Comparison of ENCODE assay signal across 14 cellular contexts in the genomic region with DNA sequence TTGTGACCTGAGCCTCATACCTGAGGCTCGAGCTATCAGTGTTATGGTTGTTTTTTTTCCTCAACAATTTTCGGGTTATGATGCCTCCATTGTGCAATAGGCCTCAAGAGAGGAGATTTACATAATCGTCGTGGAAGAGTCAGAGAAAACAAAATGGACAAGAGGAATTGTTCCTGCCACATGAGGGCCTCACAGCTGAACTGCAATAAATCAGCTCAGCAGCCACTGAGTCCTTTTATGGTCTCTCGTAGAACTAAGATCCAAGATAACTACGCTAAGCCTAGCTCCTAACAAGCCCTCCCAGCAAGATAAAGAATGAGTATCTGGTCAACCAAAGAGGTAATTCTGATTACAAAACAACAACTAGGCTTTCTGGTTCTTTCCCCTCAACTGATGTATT.
DNase-seq lines count a peak whose midpoint lies in the region; ATAC-seq and TF ChIP-seq lines count a peak whose summit lies in the region.
"Had no signal": no experiment of that assay in that cellular context is flagged by ENCODE, and none has a peak within 500 bp of the region (broad histone marks: within the 10 kb centered on the region; RNA-seq: fewer than 3 reads in every experiment).

No MANE protein-coding gene starts in this region.

- TF ChIP-seq CTCF in HCT116 (IDR thresholded peaks at IDR 0.05 in 2 of 3, conservative IDR thresholded peaks at IDR 0.05 in 1 of 3; ENCODE audit: borderline replicate concordance in 1 of 3, insufficient read depth in 1 of 3, low read depth in 2 of 3, low read length in 2 of 3) (peak in 1 of 3 experiments; percentile 28; a peak in 1 of 6 replicates), retinal pigment epithelial cell (conservative IDR thresholded peaks at IDR 0.05; ENCODE audit: low read depth, low read length) (peak; percentile 6)

- no peak overlapping the region for H3K4me3 Mint-ChIP-seq in activated naive CD4-positive, alpha-beta T cell treated with anti-CD3 and anti-CD28 coated beads for 36 hours
- no peak overlapping the region for H3K4me3 Mint-ChIP-seq in activated T-helper 17 cell treated with anti-CD3 and anti-CD28 coated beads, Interleukin-2, amount 50 U/mL, for 72 hours
- H3K4me3 Mint-ChIP-seq: CD4-positive, alpha-beta T cell; effector memory CD8-positive, alpha-beta T cell; natural killer cell; stimulated activated memory B cell treated with anti-CD40 and anti-IgM and Interleukin-4, amounts not matched to agents 10 μg/mL and 1 μg/mL and 100 μg/mL, for 72 hours had no signal

- RAD21 ChIA-PET in HCT116 (lab: Charles Lee; ENCODE audit: low non-redundant PET in 1 of 2, low total read pairs in 2 of 2, uncharacterized antibody in 2 of 2, unreplicated experiment in 2 of 2) = no interaction called here

- H3K36me3 ChIP-seq in HCT116 (ENCODE audit: control insufficient read depth in 1 of 2, insufficient read depth in 2 of 2, low read length in 2 of 2) (no peaks in the 10 kb centered on the region), Karpas-422 (ENCODE audit: insufficient read depth, low read length) (no peaks in the 10 kb centered on the region)

- intact Hi-C loops in HCT116 (cut with micrococcal nuclease) = no loop called here
- intact Hi-C loops in activated naive CD4-positive, alpha-beta T cell treated with anti-CD3 and anti-CD28 coated beads for 36 hours (cut with micrococcal nuclease) = no loop called here

- H3K79me2 ChIP-seq in HCT116 (ENCODE audit: insufficient read depth, low read length) = no peaks in the 10 kb centered on the region
- H3K79me2 ChIP-seq in Karpas-422 (ENCODE audit: low read length) = no peaks in the 10 kb centered on the region

- no peaks in the 10 kb centered on the region for H3K9me3 Mint-ChIP-seq in activated naive CD4-positive, alpha-beta T cell treated with anti-CD3 and anti-CD28 coated beads for 36 hours
- no peaks in the 10 kb centered on the region for H3K9me3 Mint-ChIP-seq in activated T-helper 17 cell treated with anti-CD3 and anti-CD28 coated beads, Interleukin-2, amount 50 U/mL, for 72 hours
- H3K9me3 Mint-ChIP-seq: CD4-positive, alpha-beta T cell; effector memory CD8-positive, alpha-beta T cell; natural killer cell; stimulated activated memory B cell treated with anti-CD40 and anti-IgM and Interleukin-4, amounts not matched to agents 10 μg/mL and 1 μg/mL and 100 μg/mL, for 72 hours had no signal

- H3K4me2 ChIP-seq in HCT116 (ENCODE audit: low read length) = no peak overlapping the region
- no peak overlapping the region for H3K4me2 ChIP-seq in Karpas-422 (ENCODE audit: low read depth, low read length, poor library complexity, severe bottlenecking)

- H3K9me2 ChIP-seq in HCT116 (ENCODE audit: insufficient read depth) = no peaks in the 10 kb centered on the region
- H3K9me2 ChIP-seq in Karpas-422 (replicated peaks; ENCODE audit: insufficient read depth, low read length) = no peaks in the 10 kb centered on the region

- peaks cover 5% of the 10 kb centered on the region; the same call in 1 of the 2 replicates for H3K27me3 ChIP-seq in HCT116 (ENCODE audit: insufficient read depth, low read length)
- H3K27me3 ChIP-seq in Karpas-422 (ENCODE audit: low read length) = no peaks in the 10 kb centered on the region

- H3K27ac ChIP-seq in HCT116 (ENCODE audit: low read depth, low read length) (no peak overlapping the region), Karpas-422 (ENCODE audit: low read length) (no peak overlapping the region)

- H3K4me3 ChIP-seq in HCT116 (replicated peaks in 1 of 2; ENCODE audit: low read depth in 1 of 2, low read length in 2 of 2) = no peak overlapping the region
- no peak overlapping the region for H3K4me3 ChIP-seq in retinal pigment epithelial cell (ENCODE audit: low read length)
- H3K4me3 ChIP-seq in Karpas-422 (ENCODE audit: low read length) = no peak overlapping the region

- H3K9me3 ChIP-seq in HCT116 (ENCODE audit: control insufficient read depth in 1 of 2, insufficient read depth in 1 of 2, low read depth in 1 of 2, low read length in 2 of 2) (no peaks in the 10 kb centered on the region), Karpas-422 (ENCODE audit: low read length) (no peaks in the 10 kb centered on the region)

- H3K27me3 Mint-ChIP-seq in activated naive CD4-positive, alpha-beta T cell treated with anti-CD3 and anti-CD28 coated beads for 36 hours (ENCODE audit: low read depth) = peaks cover 2% of the 10 kb centered on the region
- H3K27me3 Mint-ChIP-seq in activated T-helper 17 cell treated with anti-CD3 and anti-CD28 coated beads, Interleukin-2, amount 50 U/mL, for 72 hours = no peaks in the 10 kb centered on the region
- H3K27me3 Mint-ChIP-seq: CD4-positive, alpha-beta T cell; effector memory CD8-positive, alpha-beta T cell; stimulated activated memory B cell treated with anti-CD40 and anti-IgM and Interleukin-4, amounts not matched to agents 10 μg/mL and 1 μg/mL and 100 μg/mL, for 72 hours had no signal

- H3K36me3 Mint-ChIP-seq in activated naive CD4-positive, alpha-beta T cell treated with anti-CD3 and anti-CD28 coated beads for 36 hours (ENCODE audit: low read depth) = no peaks in the 10 kb centered on the region
- no peaks in the 10 kb centered on the region for H3K36me3 Mint-ChIP-seq in activated T-helper 17 cell treated with anti-CD3 and anti-CD28 coated beads, Interleukin-2, amount 50 U/mL, for 72 hours (ENCODE audit: low read depth)
- H3K36me3 Mint-ChIP-seq: natural killer cell; stimulated activated memory B cell treated with anti-CD40 and anti-IgM and Interleukin-4, amounts not matched to agents 10 μg/mL and 1 μg/mL and 100 μg/mL, for 72 hours had no signal

- POLR2A ChIA-PET in HCT116 (lab: Charles Lee) = interaction anchor here (0.6 kb wide), 1 partner anchor 258 kb away, joined by 4 read pairs; no protein-coding TSS in a partner anchor

- no peaks in the 10 kb centered on the region for H3K4me1 Mint-ChIP-seq in activated naive CD4-positive, alpha-beta T cell treated with anti-CD3 and anti-CD28 coated beads for 36 hours (ENCODE audit: low read depth)
- H3K4me1 Mint-ChIP-seq in activated T-helper 17 cell treated with anti-CD3 and anti-CD28 coated beads, Interleukin-2, amount 50 U/mL, for 72 hours = no peaks in the 10 kb centered on the region
- H3K4me1 Mint-ChIP-seq: natural killer cell; stimulated activated memory B cell treated with anti-CD40 and anti-IgM and Interleukin-4, amounts not matched to agents 10 μg/mL and 1 μg/mL and 100 μg/mL, for 72 hours had no signal

- ATAC-seq in HCT116 = no peak
- ATAC-seq in activated T-helper 17 cell treated with anti-CD3 and anti-CD28 coated beads, Interleukin-2, amount 50 U/mL, for 72 hours (replicated peaks) = no peak
- ATAC-seq: effector memory CD8-positive, alpha-beta T cell; natural killer cell; Panc1; stimulated activated memory B cell treated with anti-CD40 and anti-IgM and Interleukin-4, amounts not matched to agents 10 μg/mL and 1 μg/mL and 100 μg/mL, for 72 hours had no signal

- 0 out of 4 replicates have a peak, but pooled peaks cover 0 to 2% of the 10 kb centered on the region in 2 experiments for H3K4me1 ChIP-seq in HCT116 (ENCODE audit: control insufficient read depth in 1 of 2, insufficient read depth in 2 of 2, low read length in 2 of 2)
- H3K4me1 ChIP-seq in Karpas-422 (ENCODE audit: low read length) = no peaks in the 10 kb centered on the region

- H3K27ac Mint-ChIP-seq in activated naive CD4-positive, alpha-beta T cell treated with anti-CD3 and anti-CD28 coated beads for 36 hours = no peak overlapping the region
- H3K27ac Mint-ChIP-seq in activated T-helper 17 cell treated with anti-CD3 and anti-CD28 coated beads, Interleukin-2, amount 50 U/mL, for 72 hours = no peak overlapping the region
- H3K27ac Mint-ChIP-seq: CD4-positive, alpha-beta T cell; effector memory CD8-positive, alpha-beta T cell; natural killer cell; stimulated activated memory B cell treated with anti-CD40 and anti-IgM and Interleukin-4, amounts not matched to agents 10 μg/mL and 1 μg/mL and 100 μg/mL, for 72 hours had no signal

- DNase-seq in HCT116 (ENCODE audit: low read depth, low spot score) = no peak
- DNase-seq in SK-N-DZ (ENCODE audit: low spot score) = peak; percentile 51
- DNase-seq in inferior parietal cortex (ENCODE audit: extremely low spot score) = peak; percentile 60
- DNase-seq in retinal pigment epithelial cell (ENCODE audit: low read depth) = no peak
- no peak for DNase-seq in DMS153 (lab: John Stamatoyannopoulos, UW)
- no peak for DNase-seq in Karpas-422
- DNase-seq in activated naive CD4-positive, alpha-beta T cell treated with anti-CD3 and anti-CD28 coated beads for 36 hours = no peak
- DNase-seq: CD4-positive, alpha-beta T cell; effector memory CD8-positive, alpha-beta T cell; natural killer cell; NCI-H2171 treated with DMSO at 0.1 percent for 48 hours had no signal

- BruUV-seq in HCT116 (replicated peaks; lab: Mats Ljungman, UMichigan) = no TSS peak

- H3K9ac ChIP-seq in HCT116 (ENCODE audit: low read length) (no peak overlapping the region), Karpas-422 (ENCODE audit: low read length) (no peak overlapping the region)

- TF ChIP-seq RAD21 in HCT116 (IDR thresholded peaks at IDR 0.05; ENCODE audit: low read depth) = peak; percentile 44

- TF ChIP-seq POLR2A in HCT116 (IDR thresholded peaks at IDR 0.05; ENCODE audit: borderline replicate concordance, extremely low read depth, insufficient read depth, insufficient read length) = no peak

- CTCF ChIA-PET in HCT116 (lab: Charles Lee) = interaction anchor here (1.9 kb wide), 1 partner anchor 475 kb away, joined by 8 read pairs; no protein-coding TSS in a partner anchor
- CTCF ChIA-PET in activated naive CD4-positive, alpha-beta T cell treated with anti-CD3 and anti-CD28 coated beads for 36 hours (lab: Charles Lee) = no interaction called here

- no peak overlapping the region for H2AFZ ChIP-seq in HCT116 (ENCODE audit: low read depth, low read length, poor library complexity, severe bottlenecking)
- no peak overlapping the region for H2AFZ ChIP-seq in Karpas-422 (ENCODE audit: low read length)

- no peaks in the 10 kb centered on the region for H4K20me1 ChIP-seq in HCT116 (ENCODE audit: insufficient read depth)
- H4K20me1 ChIP-seq in Karpas-422 (ENCODE audit: insufficient read depth, low read depth, low read length) = no peaks in the 10 kb centered on the region

TF ChIP-seq in HCT116, 20 proteins besides CTCF, POLR2A, EP300 and RAD21 (continues in another document):
- TF ChIP-seq, protein P1, sequence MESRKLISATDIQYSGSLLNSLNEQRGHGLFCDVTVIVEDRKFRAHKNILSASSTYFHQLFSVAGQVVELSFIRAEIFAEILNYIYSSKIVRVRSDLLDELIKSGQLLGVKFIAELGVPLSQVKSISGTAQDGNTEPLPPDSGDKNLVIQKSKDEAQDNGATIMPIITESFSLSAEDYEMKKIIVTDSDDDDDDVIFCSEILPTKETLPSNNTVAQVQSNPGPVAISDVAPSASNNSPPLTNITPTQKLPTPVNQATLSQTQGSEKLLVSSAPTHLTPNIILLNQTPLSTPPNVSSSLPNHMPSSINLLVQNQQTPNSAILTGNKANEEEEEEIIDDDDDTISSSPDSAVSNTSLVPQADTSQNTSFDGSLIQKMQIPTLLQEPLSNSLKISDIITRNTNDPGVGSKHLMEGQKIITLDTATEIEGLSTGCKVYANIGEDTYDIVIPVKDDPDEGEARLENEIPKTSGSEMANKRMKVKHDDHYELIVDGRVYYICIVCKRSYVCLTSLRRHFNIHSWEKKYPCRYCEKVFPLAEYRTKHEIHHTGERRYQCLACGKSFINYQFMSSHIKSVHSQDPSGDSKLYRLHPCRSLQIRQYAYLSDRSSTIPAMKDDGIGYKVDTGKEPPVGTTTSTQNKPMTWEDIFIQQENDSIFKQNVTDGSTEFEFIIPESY (IDR thresholded peaks at IDR 0.05; ENCODE audit: extremely low read depth, insufficient replicate concordance, low read length) = no peak

Comparison
In these comparisons a context has a peak if more than half of its experiments do, and no peak if none do; other contexts are left out.
1. DNase-seq: peak in SK-N-DZ (single experiment) and inferior parietal cortex (single experiment); none in HCT116 (single experiment), retinal pigment epithelial cell (single experiment), DMS153 (single experiment), Karpas-422 (single experiment) and activated naive CD4-positive, alpha-beta T cell treated with anti-CD3 and anti-CD28 coated beads for 36 hours (single experiment).